In the genomic region with DNA sequence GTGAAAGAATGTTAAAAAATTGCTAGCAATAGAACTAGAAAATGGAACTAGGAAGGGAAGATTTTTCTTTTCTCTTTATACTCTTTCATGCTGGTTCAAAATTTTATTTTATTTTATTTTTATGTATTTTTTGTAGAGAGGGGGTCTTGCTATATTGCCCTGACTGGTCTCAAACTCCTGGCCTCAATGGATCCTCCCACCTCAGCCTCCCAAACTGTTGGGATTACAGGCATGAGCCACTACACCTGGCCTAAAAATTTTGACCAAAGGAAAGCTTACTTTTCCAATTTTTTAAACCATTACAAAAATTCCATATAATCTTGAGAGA, we compare ENCODE assay signal across 9 cellular contexts. TPM values are rescaled to one million over a fixed set of nuclear protein-coding genes. Genes with fewer than 3 reads are reported as not detected.
DNase-seq lines count a peak whose midpoint lies in the region; ATAC-seq, FAIRE-seq and TF ChIP-seq lines count a peak whose summit lies in the region.
"Had no signal": no experiment of that assay in that cellular context is flagged by ENCODE, and none has a peak within 500 bp of the region (broad histone marks: within the 10 kb centered on the region; RNA-seq: fewer than 3 reads in every experiment).

No MANE protein-coding gene starts in this region.

- ATAC-seq in SK-N-SH treated with all-trans-retinoic acid at 6 μM for 48 hours (no peak), WTC11 (no peak), HepG2 (no peak), HG03159 (IDR thresholded peaks at IDR 0.05; ENCODE audit: unreplicated experiment) (no peak)
- ATAC-seq in stimulated activated naive CD8-positive, alpha-beta T cell treated with anti-CD3 and anti-CD28 coated beads, Interleukin-15, amount 100 ng/mL, for 72 hours, result peak; percentile 11

- POLR2A ChIA-PET in SK-N-SH (lab: Yijun Ruan, JAX), result interaction anchor here (1.0 to 1.5 kb wide), 2 partner anchors 10 to 359 kb away, joined by 3 to 5 read pairs; partner anchors contain the start of gene NOB1
- POLR2A ChIA-PET in WTC11 (lab: Charles Lee), result no interaction called here
- POLR2A ChIA-PET in HepG2 (lab: Yijun Ruan, JAX), result interaction anchor here (1.0 to 3.9 kb wide), 22 partner anchors 9 to 366 kb away, joined by 3 to 60 read pairs (median 6); partner anchors contain the start of genes CYB5B, NFAT5, NOB1 and NQO1

- DNase-seq in SK-N-SH (no peak), WTC11 (ENCODE audit: low spot score) (no peak), HepG2 (ENCODE audit: low spot score) (no peak), DMS79 (lab: John Stamatoyannopoulos, UW) (no peak), SHP77 treated with DMSO at 0.1 percent for 48 hours (lab: John Stamatoyannopoulos, UW) (no peak)
- DNase-seq in stimulated activated naive CD8-positive, alpha-beta T cell treated with anti-CD3 and anti-CD28 coated beads, Interleukin-15, amount 100 ng/mL, for 72 hours, result no peak
- DNase-seq: 8988T had no signal

- TF ChIP-seq CTCF in SK-N-SH (IDR thresholded peaks at IDR 0.05), result no peak
- no peak for TF ChIP-seq CTCF in WTC11 (IDR thresholded peaks at IDR 0.05)
- TF ChIP-seq CTCF in HepG2 (CRISPR knock-in tag; IDR thresholded peaks at IDR 0.05), result no peak

- in situ Hi-C loops in HepG2 (cut with HindIII; ENCODE audit: extremely low pct_ligation_motif_present, low pct_unique_long_range_greater_than_20kb), result loop anchor here (5.0 to 10.0 kb wide), 2 partner anchors 71 to 169 kb away; partner anchors contain the start of gene NFAT5

- TF ChIP-seq EP300 in SK-N-SH (IDR thresholded peaks at IDR 0.05; ENCODE audit: borderline replicate concordance in 1 of 2, low read depth in 1 of 2, low read length in 1 of 2) (no peak), HepG2 (IDR thresholded peaks at IDR 0.05; ENCODE audit: low read depth in 2 of 2, low read length in 2 of 2) (no peak), HepG2 (CRISPR knock-in tag; IDR thresholded peaks at IDR 0.05; ENCODE audit: borderline replicate concordance) (no peak)

- TF ChIP-seq RAD21 in SK-N-SH (IDR thresholded peaks at IDR 0.05; ENCODE audit: low read length) (no peak), HepG2 (CRISPR knock-in tag; IDR thresholded peaks at IDR 0.05) (no peak)

- H2AFZ ChIP-seq in SK-N-SH (ENCODE audit: low read depth) (peak overlapping the region; percentile 92), HepG2 (ENCODE audit: low read length) (peak overlapping the region; percentile 38)

- H3K9ac ChIP-seq in SK-N-SH (no peak overlapping the region), HepG2 (ENCODE audit: insufficient read depth, low read depth, low read length) (peak overlapping the region; percentile 78)

- no peaks in the 10 kb centered on the region for H3K9me2 ChIP-seq in SK-N-SH

- H3K27me3 ChIP-seq in SK-N-SH (ENCODE audit: insufficient read depth) (no peaks in the 10 kb centered on the region), HepG2 (ENCODE audit: control insufficient read depth in 1 of 2, insufficient read depth in 2 of 2, low read length in 2 of 2) (no peaks in the 10 kb centered on the region)

- H3K4me3 ChIP-seq in SK-N-SH (ENCODE audit: low read depth in 2 of 2, low read length in 1 of 2), result peak overlapping the region in 1 of 2 experiments; percentile 30; a peak in 1 of 4 replicates
- H3K4me3 ChIP-seq in HepG2 (replicated peaks in 1 of 3; ENCODE audit: insufficient read depth in 1 of 3, low read depth in 2 of 3, low read length in 3 of 3), result peak overlapping the region in 1 of 3 experiments; percentile 63; a peak in 1 of 6 replicates

- H3K4me2 ChIP-seq in SK-N-SH (no peak overlapping the region), HepG2 (ENCODE audit: low read depth, low read length) (peak overlapping the region; percentile 78)

- H3K36me3 Mint-ChIP-seq in WTC11, result no peaks in the 10 kb centered on the region

- no peak overlapping the region for H3K27ac Mint-ChIP-seq in WTC11
- H3K27ac Mint-ChIP-seq in stimulated activated naive CD8-positive, alpha-beta T cell treated with anti-CD3 and anti-CD28 coated beads, Interleukin-15, amount 100 ng/mL, for 72 hours, result peak overlapping the region in 1 of 2 donors; percentile 96

- TF ChIP-seq POLR2A in HepG2 (IDR thresholded peaks at IDR 0.05; ENCODE audit: insufficient read depth in 1 of 2, low read depth in 2 of 2, low read length in 2 of 2), result no peak

- no peaks in the 10 kb centered on the region for H4K20me1 ChIP-seq in SK-N-SH (ENCODE audit: insufficient read depth)
- H4K20me1 ChIP-seq in HepG2 (ENCODE audit: insufficient read depth, low read length), result no peaks in the 10 kb centered on the region

- H3K36me3 ChIP-seq in SK-N-SH (replicated peaks in 1 of 2; ENCODE audit: control insufficient read depth in 1 of 2, insufficient read depth in 2 of 2, low read length in 1 of 2) (no peaks in the 10 kb centered on the region), HepG2 (replicated peaks in 1 of 2; ENCODE audit: control insufficient read depth in 1 of 2, insufficient read depth in 2 of 2, low read length in 2 of 2) (no peaks in the 10 kb centered on the region)

- no peak overlapping the region for H3K4me3 Mint-ChIP-seq in WTC11
- peak overlapping the region in 1 of 2 donors; percentile 58 for H3K4me3 Mint-ChIP-seq in stimulated activated naive CD8-positive, alpha-beta T cell treated with anti-CD3 and anti-CD28 coated beads, Interleukin-15, amount 100 ng/mL, for 72 hours

- H3K4me1 Mint-ChIP-seq in WTC11, result peaks cover 12% of the 10 kb centered on the region
- peaks cover 35% of the 10 kb centered on the region for H3K4me1 Mint-ChIP-seq in stimulated activated naive CD8-positive, alpha-beta T cell treated with anti-CD3 and anti-CD28 coated beads, Interleukin-15, amount 100 ng/mL, for 72 hours

- 0 out of 2 replicates have a peak, but pooled peaks cover 3% of the 10 kb centered on the region for H3K27me3 Mint-ChIP-seq in WTC11 (ENCODE audit: low read depth)
- no peaks in the 10 kb centered on the region for H3K27me3 Mint-ChIP-seq in stimulated activated naive CD8-positive, alpha-beta T cell treated with anti-CD3 and anti-CD28 coated beads, Interleukin-15, amount 100 ng/mL, for 72 hours

- H3K9me3 Mint-ChIP-seq in WTC11, result no peaks in the 10 kb centered on the region
- H3K9me3 Mint-ChIP-seq in stimulated activated naive CD8-positive, alpha-beta T cell treated with anti-CD3 and anti-CD28 coated beads, Interleukin-15, amount 100 ng/mL, for 72 hours, result no peaks in the 10 kb centered on the region

- FAIRE-seq in HepG2 (lab: Jason Lieb, UNC), result no peak

- H3K4me1 ChIP-seq in SK-N-SH (ENCODE audit: control insufficient read depth in 1 of 2, insufficient read depth in 2 of 2, low read depth in 1 of 2, low read length in 1 of 2) (peaks cover 3 to 23% of the 10 kb centered on the region in 2 experiments), HepG2 (ENCODE audit: insufficient read depth, low read length) (peaks cover 65% of the 10 kb centered on the region)

- BruUV-seq in HepG2 (replicated peaks; lab: Mats Ljungman, UMichigan), result no TSS peak

- H3K79me2 ChIP-seq in SK-N-SH (ENCODE audit: insufficient read depth) (no peaks in the 10 kb centered on the region), HepG2 (ENCODE audit: insufficient read depth, low read length) (peaks cover 6% of the 10 kb centered on the region)

- CTCF ChIA-PET in SK-N-SH (lab: Yijun Ruan, JAX), result interaction anchor here (0.6 to 3.3 kb wide), 59 partner anchors 8 to 438 kb away, joined by 3 to 32 read pairs (median 4); partner anchors contain the start of genes CYB5B, NOB1, TERF2 and WWP2
- CTCF ChIA-PET in WTC11 (lab: Charles Lee), result interaction anchor here (0.6 to 2.5 kb wide), 50 partner anchors 9 to 541 kb away, joined by 3 to 23 read pairs (median 4); partner anchors contain the start of genes CYB5B, NOB1 and TERF2
- CTCF ChIA-PET in HepG2 (lab: Yijun Ruan, JAX; ENCODE audit: low intra/inter-chr PET ratio, low total read pairs), result interaction anchor here (1.1 kb wide), 2 partner anchors 69 to 314 kb away, joined by 3 to 5 read pairs; no protein-coding TSS in a partner anchor

- peaks cover 12% of the 10 kb centered on the region for H3F3A ChIP-seq in SK-N-SH (replicated peaks; ENCODE audit: insufficient read depth)

- H3K27ac ChIP-seq in SK-N-SH (ENCODE audit: low read depth in 2 of 2, low read length in 1 of 2) (peak overlapping the region in 1 of 2 experiments; percentile 84; a peak in 1 of 4 replicates), HepG2 (ENCODE audit: extremely low read length, insufficient read depth, low read length) (peak overlapping the region; percentile 95)

- intact Hi-C loops in HepG2 (cut with micrococcal nuclease; ENCODE audit: unreplicated experiment), result loop anchor here (1.0 to 5.0 kb wide), 3 partner anchors 171 to 358 kb away; partner anchors contain the start of gene NOB1

- H3K9me3 ChIP-seq in SK-N-SH (no peaks in the 10 kb centered on the region), HepG2 (ENCODE audit: low read length) (no peaks in the 10 kb centered on the region)

RNA-seq across cellular contexts. Expression of gene TERF2, which starts 10.0 kb away (rescaled TPM):
- polyA plus RNA-seq in SK-N-SH (2012; rRNA removed), result 12.3 and 14.2 TPM in 2 replicates
- 14.4 and 14.5 TPM in 2 replicates for polyA plus RNA-seq in SK-N-SH (2012; cell fraction: cytosol; rRNA removed)
- polyA plus RNA-seq in SK-N-SH (2012; cell fraction: nucleus; rRNA removed), result 12.6 and 13.6 TPM in 2 replicates
- total RNA-seq in WTC11 (2021), result 30.0 to 35.7 TPM (median 31.3 TPM) in 3 replicates
- 9.7 and 18.2 TPM in 2 replicates for total RNA-seq in HepG2 (2016; rRNA removed; fragmentation: Illumina TruSeq; extraction: Trizol)
- 17.4 and 18.9 TPM in 2 replicates for total RNA-seq in HepG2 (2016; cell fraction: cytosol; rRNA removed; fragmentation: Illumina TruSeq; extraction: Trizol; ENCODE audit: low read depth)
- 12.3 and 15.9 TPM in 2 replicates for total RNA-seq in HepG2 (2016; cell fraction: insoluble cytoplasmic fraction; rRNA removed; fragmentation: Illumina TruSeq; extraction: Trizol)
- 10.9 and 11.1 TPM in 2 replicates for total RNA-seq in HepG2 (2016; cell fraction: membrane; rRNA removed; fragmentation: Illumina TruSeq; extraction: Trizol)
- 10.9 and 11.7 TPM in 2 replicates for total RNA-seq in HepG2 (2016; cell fraction: nucleus; rRNA removed; fragmentation: Illumina TruSeq; extraction: Trizol)
- polyA plus RNA-seq in HepG2 (2011; rRNA removed), result 16.6 and 20.2 TPM in 2 replicates
- 9.0 and 11.1 TPM in 2 replicates for polyA plus RNA-seq in HepG2 (2011; cell fraction: cytosol; rRNA removed)
- polyA plus RNA-seq in HepG2 (2011; cell fraction: nucleus; rRNA removed), result 10.9 and 12.7 TPM in 2 replicates
- 21.6 and 23.0 TPM in 2 replicates for polyA plus RNA-seq in HepG2 (2012)
- 6.2 and 7.8 TPM in 2 replicates for polyA plus RNA-seq in HepG2 (2016; cell fraction: cytosol; fragmentation: Illumina TruSeq; extraction: Trizol; ENCODE audit: low read depth)
- 38.1 and 39.2 TPM in 2 replicates for polyA plus RNA-seq in HepG2 (2016; cell fraction: insoluble cytoplasmic fraction; fragmentation: Illumina TruSeq; extraction: Trizol; ENCODE audit: low read depth)
- 11.5 and 14.4 TPM in 2 replicates for polyA plus RNA-seq in HepG2 (2016; cell fraction: membrane; fragmentation: Illumina TruSeq; extraction: Trizol; ENCODE audit: low read depth)
- 37.2 and 38.8 TPM in 2 replicates for polyA plus RNA-seq in HepG2 (2016; cell fraction: nucleus; fragmentation: Illumina TruSeq; extraction: Trizol; ENCODE audit: insufficient read depth, low read depth)
- polyA minus RNA-seq in HepG2 (2011; rRNA and poly(A)+ RNA removed; ENCODE audit: low replicate concordance), result 24.0 and 33.0 TPM in 2 replicates
- 25.9 and 27.6 TPM in 2 replicates for polyA minus RNA-seq in HepG2 (2011; cell fraction: cytosol; rRNA and poly(A)+ RNA removed)
- 28.1 and 31.1 TPM in 2 replicates for polyA minus RNA-seq in HepG2 (2011; cell fraction: nucleus; rRNA and poly(A)+ RNA removed)

RNA-seq across cellular contexts. Expression of gene CYB5B, which starts 28.6 kb away (rescaled TPM):
- 64.4 and 86.1 TPM in 2 replicates for polyA plus RNA-seq in SK-N-SH (2012; rRNA removed)
- polyA plus RNA-seq in SK-N-SH (2012; cell fraction: cytosol; rRNA removed), result 65.8 and 78.1 TPM in 2 replicates
- polyA plus RNA-seq in SK-N-SH (2012; cell fraction: nucleus; rRNA removed), result 15.2 and 43.7 TPM in 2 replicates
- total RNA-seq in WTC11 (2021), result 95.3 to 109 TPM (median 99.7 TPM) in 3 replicates
- 432 and 638 TPM in 2 replicates for total RNA-seq in HepG2 (2016; rRNA removed; fragmentation: Illumina TruSeq; extraction: Trizol)
- total RNA-seq in HepG2 (2016; cell fraction: cytosol; rRNA removed; fragmentation: Illumina TruSeq; extraction: Trizol; ENCODE audit: low read depth), result 65.6 and 75.3 TPM in 2 replicates
- total RNA-seq in HepG2 (2016; cell fraction: insoluble cytoplasmic fraction; rRNA removed; fragmentation: Illumina TruSeq; extraction: Trizol), result 436 and 657 TPM in 2 replicates
- 216 TPM in 2 replicates for total RNA-seq in HepG2 (2016; cell fraction: membrane; rRNA removed; fragmentation: Illumina TruSeq; extraction: Trizol)
- 130 and 153 TPM in 2 replicates for total RNA-seq in HepG2 (2016; cell fraction: nucleus; rRNA removed; fragmentation: Illumina TruSeq; extraction: Trizol)
- 207 and 234 TPM in 2 replicates for polyA plus RNA-seq in HepG2 (2011; rRNA removed)
- polyA plus RNA-seq in HepG2 (2011; cell fraction: cytosol; rRNA removed), result 139 and 166 TPM in 2 replicates
- 47.1 and 59.8 TPM in 2 replicates for polyA plus RNA-seq in HepG2 (2011; cell fraction: nucleus; rRNA removed)
- 126 and 167 TPM in 2 replicates for polyA plus RNA-seq in HepG2 (2012)
- polyA plus RNA-seq in HepG2 (2016; cell fraction: cytosol; fragmentation: Illumina TruSeq; extraction: Trizol; ENCODE audit: low read depth), result 67.1 and 71.7 TPM in 2 replicates
- 674 and 738 TPM in 2 replicates for polyA plus RNA-seq in HepG2 (2016; cell fraction: insoluble cytoplasmic fraction; fragmentation: Illumina TruSeq; extraction: Trizol; ENCODE audit: low read depth)
- polyA plus RNA-seq in HepG2 (2016; cell fraction: membrane; fragmentation: Illumina TruSeq; extraction: Trizol; ENCODE audit: low read depth), result 166 and 175 TPM in 2 replicates
- polyA plus RNA-seq in HepG2 (2016; cell fraction: nucleus; fragmentation: Illumina TruSeq; extraction: Trizol; ENCODE audit: insufficient read depth, low read depth), result 241 and 258 TPM in 2 replicates
- polyA minus RNA-seq in HepG2 (2011; rRNA and poly(A)+ RNA removed; ENCODE audit: low replicate concordance), result 211 and 254 TPM in 2 replicates
- 91.9 and 119 TPM in 2 replicates for polyA minus RNA-seq in HepG2 (2011; cell fraction: cytosol; rRNA and poly(A)+ RNA removed)
- polyA minus RNA-seq in HepG2 (2011; cell fraction: nucleus; rRNA and poly(A)+ RNA removed), result 108 and 125 TPM in 2 replicates

RNA-seq across cellular contexts. Expression of gene TMED6, which starts 44.2 kb away (rescaled TPM):
- not detected in 2 replicates for polyA plus RNA-seq in SK-N-SH (2012; rRNA removed)
- not detected in 2 replicates for polyA plus RNA-seq in SK-N-SH (2012; cell fraction: cytosol; rRNA removed)
- 0.14 TPM in 1 of 2 replicates, not detected in the other for polyA plus RNA-seq in SK-N-SH (2012; cell fraction: nucleus; rRNA removed)
- 0.44 to 0.72 TPM (median 0.62 TPM) in 3 replicates for total RNA-seq in WTC11 (2021)
- 6.4 and 14.4 TPM in 2 replicates for total RNA-seq in HepG2 (2016; rRNA removed; fragmentation: Illumina TruSeq; extraction: Trizol)
- 2.9 and 4.8 TPM in 2 replicates for total RNA-seq in HepG2 (2016; cell fraction: cytosol; rRNA removed; fragmentation: Illumina TruSeq; extraction: Trizol; ENCODE audit: low read depth)
- total RNA-seq in HepG2 (2016; cell fraction: insoluble cytoplasmic fraction; rRNA removed; fragmentation: Illumina TruSeq; extraction: Trizol), result 9.7 and 13.1 TPM in 2 replicates
- total RNA-seq in HepG2 (2016; cell fraction: membrane; rRNA removed; fragmentation: Illumina TruSeq; extraction: Trizol), result 4.0 and 4.4 TPM in 2 replicates
- 9.6 and 11.2 TPM in 2 replicates for total RNA-seq in HepG2 (2016; cell fraction: nucleus; rRNA removed; fragmentation: Illumina TruSeq; extraction: Trizol)
- polyA plus RNA-seq in HepG2 (2011; rRNA removed), result 9.8 and 10.5 TPM in 2 replicates
- polyA plus RNA-seq in HepG2 (2011; cell fraction: cytosol; rRNA removed), result 8.0 and 12.8 TPM in 2 replicates
- 3.0 and 4.5 TPM in 2 replicates for polyA plus RNA-seq in HepG2 (2011; cell fraction: nucleus; rRNA removed)
- polyA plus RNA-seq in HepG2 (2012), result 6.0 and 10.3 TPM in 2 replicates
- 3.8 and 4.3 TPM in 2 replicates for polyA plus RNA-seq in HepG2 (2016; cell fraction: cytosol; fragmentation: Illumina TruSeq; extraction: Trizol; ENCODE audit: low read depth)
- polyA plus RNA-seq in HepG2 (2016; cell fraction: insoluble cytoplasmic fraction; fragmentation: Illumina TruSeq; extraction: Trizol; ENCODE audit: low read depth), result 7.5 and 10.5 TPM in 2 replicates
- 3.5 and 4.2 TPM in 2 replicates for polyA plus RNA-seq in HepG2 (2016; cell fraction: membrane; fragmentation: Illumina TruSeq; extraction: Trizol; ENCODE audit: low read depth)
- polyA plus RNA-seq in HepG2 (2016; cell fraction: nucleus; fragmentation: Illumina TruSeq; extraction: Trizol; ENCODE audit: insufficient read depth, low read depth), result 17.8 and 20.3 TPM in 2 replicates
- 1.3 and 10.3 TPM in 2 replicates for polyA minus RNA-seq in HepG2 (2011; rRNA and poly(A)+ RNA removed; ENCODE audit: low replicate concordance)
- polyA minus RNA-seq in HepG2 (2011; cell fraction: cytosol; rRNA and poly(A)+ RNA removed), result 1.6 and 2.7 TPM in 2 replicates
- polyA minus RNA-seq in HepG2 (2011; cell fraction: nucleus; rRNA and poly(A)+ RNA removed), result 6.2 and 6.7 TPM in 2 replicates

RNA-seq across cellular contexts. Expression of gene NIP7, which starts 56.3 kb away (rescaled TPM):
- 19.0 and 22.8 TPM in 2 replicates for polyA plus RNA-seq in SK-N-SH (2012; rRNA removed)
- 24.7 and 29.3 TPM in 2 replicates for polyA plus RNA-seq in SK-N-SH (2012; cell fraction: cytosol; rRNA removed)
- polyA plus RNA-seq in SK-N-SH (2012; cell fraction: nucleus; rRNA removed), result 16.0 and 18.5 TPM in 2 replicates
- 39.2 to 43.7 TPM (median 40.5 TPM) in 3 replicates for total RNA-seq in WTC11 (2021)
- total RNA-seq in HepG2 (2016; rRNA removed; fragmentation: Illumina TruSeq; extraction: Trizol), result 114 and 144 TPM in 2 replicates
- 18.2 and 22.3 TPM in 2 replicates for total RNA-seq in HepG2 (2016; cell fraction: cytosol; rRNA removed; fragmentation: Illumina TruSeq; extraction: Trizol; ENCODE audit: low read depth)
- total RNA-seq in HepG2 (2016; cell fraction: insoluble cytoplasmic fraction; rRNA removed; fragmentation: Illumina TruSeq; extraction: Trizol), result 111 and 158 TPM in 2 replicates
- 44.6 and 49.9 TPM in 2 replicates for total RNA-seq in HepG2 (2016; cell fraction: membrane; rRNA removed; fragmentation: Illumina TruSeq; extraction: Trizol)
- total RNA-seq in HepG2 (2016; cell fraction: nucleus; rRNA removed; fragmentation: Illumina TruSeq; extraction: Trizol), result 41.5 and 45.6 TPM in 2 replicates
- 14.0 and 15.3 TPM in 2 replicates for polyA plus RNA-seq in HepG2 (2011; rRNA removed)
- polyA plus RNA-seq in HepG2 (2011; cell fraction: cytosol; rRNA removed), result 14.2 and 20.2 TPM in 2 replicates
- 6.7 and 10.3 TPM in 2 replicates for polyA plus RNA-seq in HepG2 (2011; cell fraction: nucleus; rRNA removed)
- polyA plus RNA-seq in HepG2 (2012), result 36.0 and 46.6 TPM in 2 replicates
- 8.3 and 9.9 TPM in 2 replicates for polyA plus RNA-seq in HepG2 (2016; cell fraction: cytosol; fragmentation: Illumina TruSeq; extraction: Trizol; ENCODE audit: low read depth)
- polyA plus RNA-seq in HepG2 (2016; cell fraction: insoluble cytoplasmic fraction; fragmentation: Illumina TruSeq; extraction: Trizol; ENCODE audit: low read depth), result 140 and 161 TPM in 2 replicates
- 25.6 and 25.8 TPM in 2 replicates for polyA plus RNA-seq in HepG2 (2016; cell fraction: membrane; fragmentation: Illumina TruSeq; extraction: Trizol; ENCODE audit: low read depth)
- polyA plus RNA-seq in HepG2 (2016; cell fraction: nucleus; fragmentation: Illumina TruSeq; extraction: Trizol; ENCODE audit: insufficient read depth, low read depth), result 69.5 and 74.1 TPM in 2 replicates
- polyA minus RNA-seq in HepG2 (2011; rRNA and poly(A)+ RNA removed; ENCODE audit: low replicate concordance), result 18.1 and 22.6 TPM in 2 replicates
- 14.7 and 15.0 TPM in 2 replicates for polyA minus RNA-seq in HepG2 (2011; cell fraction: cytosol; rRNA and poly(A)+ RNA removed)
- 21.9 and 26.0 TPM in 2 replicates for polyA minus RNA-seq in HepG2 (2011; cell fraction: nucleus; rRNA and poly(A)+ RNA removed)

RNA-seq across cellular contexts. Expression of gene COG8, which starts 56.5 kb away (rescaled TPM):
- polyA plus RNA-seq in SK-N-SH (2012; rRNA removed), result 30.2 and 37.2 TPM in 2 replicates
- polyA plus RNA-seq in SK-N-SH (2012; cell fraction: cytosol; rRNA removed), result 18.8 and 25.3 TPM in 2 replicates
- polyA plus RNA-seq in SK-N-SH (2012; cell fraction: nucleus; rRNA removed), result 36.7 and 41.4 TPM in 2 replicates
- 56.5 to 59.5 TPM (median 59.5 TPM) in 3 replicates for total RNA-seq in WTC11 (2021)
- 52.1 and 55.3 TPM in 2 replicates for total RNA-seq in HepG2 (2016; rRNA removed; fragmentation: Illumina TruSeq; extraction: Trizol)
- 10.7 and 10.9 TPM in 2 replicates for total RNA-seq in HepG2 (2016; cell fraction: cytosol; rRNA removed; fragmentation: Illumina TruSeq; extraction: Trizol; ENCODE audit: low read depth)
- total RNA-seq in HepG2 (2016; cell fraction: insoluble cytoplasmic fraction; rRNA removed; fragmentation: Illumina TruSeq; extraction: Trizol), result 51.4 and 55.0 TPM in 2 replicates
- 19.3 and 21.7 TPM in 2 replicates for total RNA-seq in HepG2 (2016; cell fraction: membrane; rRNA removed; fragmentation: Illumina TruSeq; extraction: Trizol)
- 36.9 and 39.9 TPM in 2 replicates for total RNA-seq in HepG2 (2016; cell fraction: nucleus; rRNA removed; fragmentation: Illumina TruSeq; extraction: Trizol)
- 45.5 and 53.9 TPM in 2 replicates for polyA plus RNA-seq in HepG2 (2011; rRNA removed)
- polyA plus RNA-seq in HepG2 (2011; cell fraction: cytosol; rRNA removed), result 41.6 and 42.2 TPM in 2 replicates
- polyA plus RNA-seq in HepG2 (2011; cell fraction: nucleus; rRNA removed), result 54.2 and 55.8 TPM in 2 replicates
- 25.6 and 25.8 TPM in 2 replicates for polyA plus RNA-seq in HepG2 (2012)
- polyA plus RNA-seq in HepG2 (2016; cell fraction: cytosol; fragmentation: Illumina TruSeq; extraction: Trizol; ENCODE audit: low read depth), result 4.5 and 4.6 TPM in 2 replicates
- 43.6 and 45.3 TPM in 2 replicates for polyA plus RNA-seq in HepG2 (2016; cell fraction: insoluble cytoplasmic fraction; fragmentation: Illumina TruSeq; extraction: Trizol; ENCODE audit: low read depth)
- 8.1 and 10.3 TPM in 2 replicates for polyA plus RNA-seq in HepG2 (2016; cell fraction: membrane; fragmentation: Illumina TruSeq; extraction: Trizol; ENCODE audit: low read depth)
- 58.0 and 62.4 TPM in 2 replicates for polyA plus RNA-seq in HepG2 (2016; cell fraction: nucleus; fragmentation: Illumina TruSeq; extraction: Trizol; ENCODE audit: insufficient read depth, low read depth)
- polyA minus RNA-seq in HepG2 (2011; rRNA and poly(A)+ RNA removed; ENCODE audit: low replicate concordance), result 107 and 148 TPM in 2 replicates
- 58.2 and 58.3 TPM in 2 replicates for polyA minus RNA-seq in HepG2 (2011; cell fraction: cytosol; rRNA and poly(A)+ RNA removed)
- 63.6 and 70.5 TPM in 2 replicates for polyA minus RNA-seq in HepG2 (2011; cell fraction: nucleus; rRNA and poly(A)+ RNA removed)
